In the genomic region with DNA sequence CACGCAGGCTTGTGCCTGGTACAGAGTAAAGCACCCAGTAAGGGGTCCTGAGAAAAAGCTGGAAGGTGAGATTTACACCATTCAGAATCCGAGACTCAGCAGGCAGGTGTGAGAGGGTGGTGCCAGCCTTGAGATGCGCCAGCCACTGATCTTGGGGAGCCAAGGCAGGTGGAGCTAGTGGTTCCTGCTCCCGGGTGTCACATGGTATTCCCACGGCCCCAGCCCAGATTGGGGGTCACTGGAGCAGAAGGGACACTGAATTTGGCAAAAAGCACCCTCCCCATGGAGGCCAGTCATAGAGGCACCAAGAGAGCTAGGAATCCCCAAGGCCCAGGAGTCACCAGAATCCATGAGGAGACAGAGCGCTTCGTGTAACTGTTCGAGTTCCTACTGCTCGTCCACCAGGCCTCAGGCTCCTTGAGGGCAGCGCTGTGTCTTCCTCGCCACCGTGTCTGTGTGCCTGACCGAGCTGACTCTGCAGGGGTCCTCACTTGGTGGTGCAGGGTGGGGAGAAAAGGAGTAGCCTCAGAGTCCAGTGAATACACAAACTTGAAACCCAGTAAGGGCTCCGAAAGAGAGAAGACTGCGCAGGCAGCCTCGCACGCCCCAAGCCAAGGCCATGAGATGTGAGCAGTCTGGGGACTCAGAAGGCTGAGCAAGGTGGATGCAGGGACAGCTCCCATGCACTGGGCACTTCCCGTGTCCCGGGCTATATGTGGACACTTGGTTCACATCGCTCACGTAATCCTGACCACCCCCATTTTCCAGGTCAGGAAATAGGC, we compare ENCODE assay signal across 1 cellular context.
TF ChIP-seq lines count a peak whose summit lies in the region.

No MANE protein-coding gene starts in this region.

TF ChIP-seq in HepG2, 621 proteins besides CTCF, POLR2A, EP300 and RAD21:
- TF ChIP-seq ZNF296 (CRISPR knock-in tag; conservative IDR thresholded peaks at IDR 0.05) (no peak), EED (CRISPR knock-in tag; IDR thresholded peaks at IDR 0.05) (peak; percentile 77; the same call in 1 of the 2 replicates), NFE2L1 (CRISPR knock-in tag; IDR thresholded peaks at IDR 0.05; ENCODE audit: borderline replicate concordance) (0 out of 2 replicates have a peak, but pooled peaks have one; percentile 10), ZNF30 (CRISPR knock-in tag; IDR thresholded peaks at IDR 0.05) (0 out of 2 replicates have a peak, but pooled peaks have one; percentile 44), TMF1 (CRISPR knock-in tag; IDR thresholded peaks at IDR 0.05; ENCODE audit: low read depth) (0 out of 2 replicates have a peak, but pooled peaks have one; percentile 38), ZNF451 (CRISPR knock-in tag; IDR thresholded peaks at IDR 0.05) (peak; percentile 59; the same call in 1 of the 2 replicates), ZC3H13 (CRISPR knock-in tag; IDR thresholded peaks at IDR 0.05) (0 out of 2 replicates have a peak, but pooled peaks have one; percentile 11), ZSCAN21 (CRISPR knock-in tag; IDR thresholded peaks at IDR 0.05; ENCODE audit: borderline replicate concordance) (no peak), ZNF883 (CRISPR knock-in tag; IDR thresholded peaks at IDR 0.05; ENCODE audit: not compliant biosample characterization) (peak; percentile 35), HES4 (CRISPR knock-in tag; IDR thresholded peaks at IDR 0.05; ENCODE audit: borderline replicate concordance) (0 out of 2 replicates have a peak, but pooled peaks have one; percentile 31), ZIK1 (CRISPR knock-in tag; IDR thresholded peaks at IDR 0.05; ENCODE audit: borderline replicate concordance, low read depth) (peak; percentile 67; the same call in 1 of the 2 replicates), ARID2 (CRISPR knock-in tag; IDR thresholded peaks at IDR 0.05; ENCODE audit: borderline replicate concordance) (0 out of 2 replicates have a peak, but pooled peaks have one; percentile 59), TGIF2 (CRISPR knock-in tag; IDR thresholded peaks at IDR 0.05) (no peak), ZNF747 (CRISPR knock-in tag; IDR thresholded peaks at IDR 0.05; ENCODE audit: borderline replicate concordance) (no peak; the same call in 1 of the 2 replicates), TOPORS (CRISPR knock-in tag; IDR thresholded peaks at IDR 0.05) (peak; percentile 88; the same call in 1 of the 2 replicates), NCOA1 (CRISPR knock-in tag; IDR thresholded peaks at IDR 0.05) (0 out of 2 replicates have a peak, but pooled peaks have one; percentile 62), ZNF674 (CRISPR knock-in tag; IDR thresholded peaks at IDR 0.05; ENCODE audit: low read depth) (0 out of 2 replicates have a peak, but pooled peaks have one; percentile 31), ZFY (CRISPR knock-in tag; IDR thresholded peaks at IDR 0.05) (peak; percentile 2; the same call in 1 of the 2 replicates), ZSCAN25 (CRISPR knock-in tag; IDR thresholded peaks at IDR 0.05) (no peak)
- TF ChIP-seq, protein P1, sequence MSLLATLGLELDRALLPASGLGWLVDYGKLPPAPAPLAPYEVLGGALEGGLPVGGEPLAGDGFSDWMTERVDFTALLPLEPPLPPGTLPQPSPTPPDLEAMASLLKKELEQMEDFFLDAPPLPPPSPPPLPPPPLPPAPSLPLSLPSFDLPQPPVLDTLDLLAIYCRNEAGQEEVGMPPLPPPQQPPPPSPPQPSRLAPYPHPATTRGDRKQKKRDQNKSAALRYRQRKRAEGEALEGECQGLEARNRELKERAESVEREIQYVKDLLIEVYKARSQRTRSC (CRISPR knock-in tag; IDR thresholded peaks at IDR 0.05; ENCODE audit: low read depth), result peak; percentile 17; the same call in 1 of the 2 replicates
- TF ChIP-seq, protein P2, sequence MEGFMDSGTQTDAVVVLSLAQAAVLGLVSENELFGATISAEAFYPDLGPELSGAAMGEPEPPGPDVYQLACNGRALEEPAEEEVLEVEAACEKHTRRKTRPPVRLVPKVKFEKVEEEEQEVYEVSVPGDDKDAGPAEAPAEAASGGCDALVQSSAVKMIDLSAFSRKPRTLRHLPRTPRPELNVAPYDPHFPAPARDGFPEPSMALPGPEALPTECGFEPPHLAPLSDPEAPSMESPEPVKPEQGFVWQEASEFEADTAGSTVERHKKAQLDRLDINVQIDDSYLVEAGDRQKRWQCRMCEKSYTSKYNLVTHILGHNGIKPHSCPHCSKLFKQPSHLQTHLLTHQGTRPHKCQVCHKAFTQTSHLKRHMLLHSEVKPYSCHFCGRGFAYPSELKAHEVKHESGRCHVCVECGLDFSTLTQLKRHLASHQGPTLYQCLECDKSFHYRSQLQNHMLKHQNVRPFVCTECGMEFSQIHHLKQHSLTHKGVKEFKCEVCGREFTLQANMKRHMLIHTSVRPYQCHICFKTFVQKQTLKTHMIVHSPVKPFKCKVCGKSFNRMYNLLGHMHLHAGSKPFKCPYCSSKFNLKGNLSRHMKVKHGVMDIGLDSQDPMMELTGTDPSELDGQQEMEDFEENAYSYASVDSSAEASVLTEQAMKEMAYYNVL (CRISPR knock-in tag; IDR thresholded peaks at IDR 0.05; ENCODE audit: borderline replicate concordance), result no peak
- TF ChIP-seq, protein P3, sequence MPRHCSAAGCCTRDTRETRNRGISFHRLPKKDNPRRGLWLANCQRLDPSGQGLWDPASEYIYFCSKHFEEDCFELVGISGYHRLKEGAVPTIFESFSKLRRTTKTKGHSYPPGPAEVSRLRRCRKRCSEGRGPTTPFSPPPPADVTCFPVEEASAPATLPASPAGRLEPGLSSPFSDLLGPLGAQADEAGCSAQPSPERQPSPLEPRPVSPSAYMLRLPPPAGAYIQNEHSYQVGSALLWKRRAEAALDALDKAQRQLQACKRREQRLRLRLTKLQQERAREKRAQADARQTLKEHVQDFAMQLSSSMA (CRISPR knock-in tag; IDR thresholded peaks at IDR 0.05), result 0 out of 2 replicates have a peak, but pooled peaks have one; percentile 31
- TF ChIP-seq, protein P4, sequence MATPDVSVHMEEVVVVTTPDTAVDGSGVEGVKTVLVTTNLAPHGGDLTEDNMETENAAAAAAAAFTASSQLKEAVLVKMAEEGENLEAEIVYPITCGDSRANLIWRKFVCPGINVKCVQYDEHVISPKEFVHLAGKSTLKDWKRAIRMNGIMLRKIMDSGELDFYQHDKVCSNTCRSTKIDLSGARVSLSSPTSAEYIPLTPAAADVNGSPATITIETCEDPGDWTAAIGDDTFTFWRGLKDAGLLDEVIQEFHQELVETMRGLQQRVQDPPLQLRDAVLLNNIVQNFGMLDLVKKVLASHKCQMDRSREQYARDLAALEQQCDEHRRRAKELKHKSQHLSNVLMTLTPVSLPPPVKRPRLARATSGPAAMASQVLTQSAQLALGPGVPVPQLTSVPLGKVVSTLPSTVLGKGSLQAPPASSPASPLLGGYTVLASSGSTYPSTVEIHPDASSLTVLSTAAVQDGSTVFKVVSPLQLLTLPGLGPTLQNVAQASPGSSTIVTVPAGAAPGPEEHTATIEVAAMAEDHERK (CRISPR knock-in tag; IDR thresholded peaks at IDR 0.05; ENCODE audit: low read depth), result no peak
